Comparison of ENCODE assay signal across 1 cellular context in the genomic region with DNA sequence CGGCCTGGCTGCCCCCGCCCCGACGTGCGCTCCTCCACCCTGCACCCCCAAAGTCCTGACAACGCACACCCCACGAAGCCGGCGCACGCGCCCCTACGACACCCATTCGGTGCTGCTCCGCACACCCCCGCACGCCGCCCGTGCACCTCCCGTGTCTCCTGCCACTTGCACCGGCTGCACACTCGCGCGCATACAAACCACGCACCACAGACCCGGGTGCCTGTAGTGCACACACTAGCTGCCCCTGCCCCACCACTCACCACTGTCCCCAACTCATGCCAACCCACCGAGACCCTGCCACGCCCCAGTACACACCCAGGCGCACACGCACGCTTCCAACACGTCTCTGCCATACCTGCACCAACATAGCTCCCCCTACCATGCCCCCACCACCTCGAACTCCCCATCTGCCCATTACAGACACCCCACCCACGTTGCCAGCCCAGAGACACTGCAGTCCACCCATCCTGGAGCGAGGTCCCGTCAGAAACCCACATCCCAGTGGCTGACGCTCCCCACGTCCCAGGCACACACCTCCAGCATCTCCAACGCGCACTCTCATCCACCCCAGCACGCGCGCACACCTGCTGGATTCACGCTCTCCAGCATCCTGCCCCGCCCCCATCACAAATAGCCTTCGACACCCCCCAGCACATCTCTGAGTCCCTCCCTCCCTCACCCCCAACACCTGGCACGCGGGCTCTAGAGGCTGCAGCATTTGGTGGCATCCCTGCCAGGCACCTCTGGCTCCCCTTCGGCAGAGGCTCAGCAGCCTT.
TF ChIP-seq lines count a peak whose summit lies in the region.

No MANE protein-coding gene starts in this region.

TF ChIP-seq in GM23338, 12 proteins besides CTCF, POLR2A, EP300 and RAD21:
- no peak for TF ChIP-seq POLR2AphosphoS5 (IDR thresholded peaks at IDR 0.05; ENCODE audit: low read depth)
- TF ChIP-seq ZNF462 (CRISPR knock-in tag; IDR thresholded peaks at IDR 0.05), result no peak
- TF ChIP-seq CREB1 (CRISPR knock-in tag; IDR thresholded peaks at IDR 0.05; ENCODE audit: low read depth), result no peak
- TF ChIP-seq NANOG (IDR thresholded peaks at IDR 0.05; ENCODE audit: borderline replicate concordance), result no peak
- TF ChIP-seq STAT1 (IDR thresholded peaks at IDR 0.05; ENCODE audit: unreplicated experiment), result no peak
- no peak for TF ChIP-seq ZNF331 (CRISPR knock-in tag; IDR thresholded peaks at IDR 0.05; ENCODE audit: low read depth)
- no peak for TF ChIP-seq EZH2phosphoT487 (IDR thresholded peaks at IDR 0.05; ENCODE audit: unreplicated experiment)
- TF ChIP-seq ETS1 (IDR thresholded peaks at IDR 0.05), result no peak
- TF ChIP-seq JUNB (IDR thresholded peaks at IDR 0.05; ENCODE audit: unreplicated experiment), result no peak
- no peak for TF ChIP-seq EZH2 (IDR thresholded peaks at IDR 0.05; ENCODE audit: low read depth, unreplicated experiment)
- TF ChIP-seq ZNF114 (CRISPR knock-in tag; IDR thresholded peaks at IDR 0.05), result no peak
- TF ChIP-seq REST (IDR thresholded peaks at IDR 0.05; ENCODE audit: unreplicated experiment), result no peak
